25 cellular contexts compared by ENCODE assay signal in genomic region chr9:101158361-101158760, GRCh38.
DNase-seq lines count a peak whose midpoint lies in the region; ATAC-seq, FAIRE-seq and TF ChIP-seq lines count a peak whose summit lies in the region.
"Had no signal": no experiment of that assay in that cellular context is flagged by ENCODE, and none has a peak within 500 bp of the region (broad histone marks: within the 10 kb centered on the region; RNA-seq: fewer than 3 reads in every experiment).

No MANE protein-coding gene starts in this region.

- no peak overlapping the region for H3K4me3 Mint-ChIP-seq in WTC11
- H3K4me3 Mint-ChIP-seq: CD14-positive monocyte; CD4-positive, alpha-beta memory T cell; CD4-positive, CD25-positive, alpha-beta regulatory T cell; CD8-positive, alpha-beta memory T cell had no signal

- H3K36me3 Mint-ChIP-seq in WTC11, result no peaks in the 10 kb centered on the region
- H3K36me3 Mint-ChIP-seq: CD14-positive monocyte; CD4-positive, alpha-beta memory T cell; CD4-positive, CD25-positive, alpha-beta regulatory T cell; CD8-positive, alpha-beta memory T cell had no signal

- TF ChIP-seq RAD21 in A549 (conservative IDR thresholded peaks at IDR 0.05 in 1 of 2, IDR thresholded peaks at IDR 0.05 in 1 of 2), result no peak

- H3K4me2 ChIP-seq in A549 (no peak overlapping the region), mesendoderm (ENCODE audit: low read length) (no peak overlapping the region)
- H3K4me2 ChIP-seq: BLaER1 had no signal

- no peak for TF ChIP-seq EP300 in A549 (IDR thresholded peaks at IDR 0.05)

- TF ChIP-seq CTCF in A549 (IDR thresholded peaks at IDR 0.05) (no peak), WTC11 (IDR thresholded peaks at IDR 0.05) (no peak)

- POLR2A ChIA-PET in A549 (lab: Yijun Ruan, JAX), result no interaction called here
- POLR2A ChIA-PET in WTC11 (lab: Charles Lee), result no interaction called here

- WGBS in A549 (ENCODE audit: missing lambda C conversion rate), result 10% methylated on average over 3 of the region's 3 CpGs
- WGBS in mesendoderm (ENCODE audit: extremely low coverage, insufficient coverage, low lambda C conversion rate), result no CpG with 5 or more reads among the region's 3 CpGs

- H2AK5ac ChIP-seq in mesendoderm (ENCODE audit: low read length), result no peak overlapping the region

- no peak for FAIRE-seq in A549 (lab: Jason Lieb, UNC)
- FAIRE-seq: GM12878, GM12892, GM18507 had no signal

- no peaks in the 10 kb centered on the region for H3K27me3 ChIP-seq in mesendoderm (ENCODE audit: insufficient read depth, low read length, poor library complexity)
- H3K27me3 ChIP-seq: BE2C, BLaER1 had no signal

- TF ChIP-seq POLR2A in A549 (IDR thresholded peaks at IDR 0.05; ENCODE audit: low read length), result no peak

- no peak overlapping the region for H4K8ac ChIP-seq in mesendoderm (ENCODE audit: low read depth, low read length)

- no peaks in the 10 kb centered on the region for H3K36me3 ChIP-seq in mesendoderm (ENCODE audit: control insufficient read depth, insufficient read depth, low read length)
- H3K36me3 ChIP-seq: BE2C, BLaER1 had no signal

- no peaks in the 10 kb centered on the region for H3K9me3 ChIP-seq in A549
- H3K9me3 ChIP-seq: BE2C, BLaER1 had no signal

- H3K18ac ChIP-seq in mesendoderm (ENCODE audit: low read length), result no peak overlapping the region

- intact Hi-C loops in cardiac septum (cut with DNase I), result no loop called here

- H3K9ac ChIP-seq in mesendoderm (ENCODE audit: low read length), result no peak overlapping the region
- H3K9ac ChIP-seq: BLaER1 had no signal

- H3K27ac ChIP-seq in A549 (no peak overlapping the region), mesendoderm (ENCODE audit: low read depth, low read length) (no peak overlapping the region)
- H3K27ac ChIP-seq: BLaER1 had no signal

- H3K4me1 Mint-ChIP-seq in WTC11, result peaks cover 21% of the 10 kb centered on the region
- H3K4me1 Mint-ChIP-seq: CD14-positive monocyte; CD4-positive, alpha-beta memory T cell; CD4-positive, CD25-positive, alpha-beta regulatory T cell; CD8-positive, alpha-beta memory T cell had no signal

- H2BK15ac ChIP-seq in mesendoderm (replicated peaks; ENCODE audit: low read depth), result no peak overlapping the region

- no peaks in the 10 kb centered on the region for H3K79me2 ChIP-seq in mesendoderm (ENCODE audit: control insufficient read depth, insufficient read depth, low read length)

- no peaks in the 10 kb centered on the region for H3K4me1 ChIP-seq in A549
- no peaks in the 10 kb centered on the region for H3K4me1 ChIP-seq in mesendoderm (ENCODE audit: control insufficient read depth, low read depth, low read length)
- H3K4me1 ChIP-seq: BE2C, BLaER1 had no signal

- H3K27me3 Mint-ChIP-seq in WTC11 (ENCODE audit: low read depth), result no peaks in the 10 kb centered on the region
- H3K27me3 Mint-ChIP-seq: CD4-positive, alpha-beta memory T cell had no signal

- no peak overlapping the region for H2BK120ac ChIP-seq in mesendoderm (ENCODE audit: low read depth, low read length)

- H2BK5ac ChIP-seq in mesendoderm (ENCODE audit: low read length), result no peak overlapping the region

- no peak overlapping the region for H3K4ac ChIP-seq in mesendoderm (ENCODE audit: low read depth, low read length)

- H3K56ac ChIP-seq in mesendoderm (ENCODE audit: low read length), result no peak overlapping the region

- no peak for DNase-seq in A549 (ENCODE audit: low read depth in 1 of 2, low spot score in 1 of 2)
- DNase-seq in WTC11 (ENCODE audit: low spot score), result no peak
- DNase-seq in mesendoderm, result peak; percentile 58
- no peak for DNase-seq in 8988T
- no peak for DNase-seq in cardiac septum (ENCODE audit: low spot score)
- DNase-seq in SKM-1 treated with dmso at 0.1 percent for 144 hours (lab: John Stamatoyannopoulos, UW; ENCODE audit: unreplicated experiment), result no peak
- DNase-seq: ACHN; BE2C; C1 segment of cervical spinal cord; CD4-positive, alpha-beta memory T cell; CD4-positive, CD25-positive, alpha-beta regulatory T cell; CD8-positive, alpha-beta memory T cell; COR-L47; DMS 273 treated with DMSO at 0.1 percent for 48 hours; DMS153; DMS53; DMS79; DND-41; EL; GDM1 had no signal

- H3K4me3 ChIP-seq in A549 (no peak overlapping the region), mesendoderm (ENCODE audit: low read length) (no peak overlapping the region)
- H3K4me3 ChIP-seq: BLaER1, GM12878 had no signal

- ATAC-seq in A549 (no peak), WTC11 (no peak)
- ATAC-seq: GM12878 had no signal

- CTCF ChIA-PET in A549 (lab: Yijun Ruan, JAX) (interaction anchor here (1.4 kb wide), 1 partner anchor 56 kb away, joined by 3 read pairs; no protein-coding TSS in a partner anchor), WTC11 (lab: Charles Lee) (interaction anchor here (0.8 kb wide), 1 partner anchor 39 kb away, joined by 3 read pairs; no protein-coding TSS in a partner anchor)

- no peak overlapping the region for H4K5ac ChIP-seq in mesendoderm (ENCODE audit: low read length)

- H3K27ac Mint-ChIP-seq in WTC11, result no peak overlapping the region
- H3K27ac Mint-ChIP-seq: CD14-positive monocyte; CD4-positive, alpha-beta memory T cell; CD4-positive, CD25-positive, alpha-beta regulatory T cell; CD8-positive, alpha-beta memory T cell had no signal

- H3K79me1 ChIP-seq in mesendoderm (ENCODE audit: low read length), result no peaks in the 10 kb centered on the region

- no peak overlapping the region for H3K23ac ChIP-seq in mesendoderm (ENCODE audit: low read length)

- H3K9me3 Mint-ChIP-seq in WTC11, result no peaks in the 10 kb centered on the region

TF ChIP-seq in A549, 52 proteins besides CTCF, POLR2A, EP300 and RAD21:
- no peak for TF ChIP-seq JUNB (IDR thresholded peaks at IDR 0.05)
- TF ChIP-seq HOXA7 (CRISPR knock-in tag; IDR thresholded peaks at IDR 0.05), result no peak
- no peak for TF ChIP-seq MAZ (IDR thresholded peaks at IDR 0.05; ENCODE audit: borderline replicate concordance, low read depth, low read length)
- TF ChIP-seq CBX2 (IDR thresholded peaks at IDR 0.05; ENCODE audit: borderline replicate concordance, low read depth), result no peak
- peak; percentile 61 for TF ChIP-seq MAFK (IDR thresholded peaks at IDR 0.05; ENCODE audit: partially characterized antibody)
- no peak for TF ChIP-seq NPAS2 (CRISPR knock-in tag; IDR thresholded peaks at IDR 0.05; ENCODE audit: borderline replicate concordance)
- no peak for TF ChIP-seq NFE2L2 (conservative IDR thresholded peaks at IDR 0.05; ENCODE audit: low read length)
TF ChIP-seq in A549: peak in this region for 1.

TF ChIP-seq in WTC11, 78 proteins besides CTCF, POLR2A, EP300 and RAD21:
- TF ChIP-seq NR2C2 (CRISPR knock-in tag; IDR thresholded peaks at IDR 0.05) (no peak), ZNF317 (CRISPR knock-in tag; IDR thresholded peaks at IDR 0.05; ENCODE audit: borderline replicate concordance, low read depth) (0 out of 2 replicates have a peak, but pooled peaks have one; percentile 47)
